Comparison of ENCODE assay signal across 25 cellular contexts in the genomic region with DNA sequence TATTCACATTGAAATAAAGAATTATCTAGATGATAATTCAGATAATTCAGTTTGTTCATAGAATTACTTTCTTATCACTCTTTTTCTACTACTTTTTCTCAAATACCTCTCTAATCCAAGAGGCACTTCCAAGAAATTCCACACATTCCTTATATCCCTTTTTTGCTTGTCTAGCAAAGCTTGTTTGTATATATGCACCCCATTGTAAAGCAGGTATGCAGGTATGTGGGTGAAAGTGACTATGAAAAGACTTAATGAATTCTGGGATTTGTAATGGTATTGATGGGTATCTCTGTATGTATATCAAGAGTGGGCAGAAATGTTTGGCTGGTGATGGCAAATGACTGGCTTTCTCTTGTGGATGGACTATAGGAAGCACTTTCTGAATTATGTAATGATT.
"Had no signal": no experiment of that assay in that cellular context is flagged by ENCODE, and none has a peak within 500 bp of the region (broad histone marks: within the 10 kb centered on the region; RNA-seq: fewer than 3 reads in every experiment).

No MANE protein-coding gene starts in this region.

- DNase-seq: activated B cell treated with CpG ODN at 0.5 μM for 24 hours; activated CD4-positive, alpha-beta T cell treated with anti-CD3 and anti-CD28 coated beads for 1 hour; activated CD4-positive, alpha-beta T cell treated with anti-CD3 and anti-CD28 coated beads, Interleukin-2, amount 10 ng/mL, durations not matched to agents 24 days and 14 days; activated CD4-positive, alpha-beta T cell treated with anti-CD3 and anti-CD28 coated beads, Interleukin-2, amount 50 U/mL, for 48 hours; activated CD8-positive, alpha-beta memory T cell treated with anti-CD3 and anti-CD28 coated beads, Interleukin-2, amount 10 ng/mL, durations not matched to agents 7 days and 5 days; activated effector memory CD4-positive, alpha-beta T cell treated with anti-CD3 and anti-CD28 coated beads, Interleukin-2, amount 50 U/mL, for 16 hours; activated naive CD4-positive, alpha-beta T cell treated with Interleukin-2 at 50 U/mL for 16 hours; activated naive CD8-positive, alpha-beta T cell treated with anti-CD3 and anti-CD28 coated beads, Interleukin-2, amount 50 U/mL, for 24 hours; activated T-cell treated with anti-CD3 and anti-CD28 coated beads, Interleukin-2, amount 50 U/mL, for 24 hours; amniotic stem cell; KG1; NCI-H1092; NCI-H1417; NCI-H1930; NCI-H2171 treated with DMSO at 0.1 percent for 48 hours; NCI-H510A treated with DMSO at 0.1 percent for 48 hours; NCI-H69; PC-3; SHP77; SW 1271 had no signal

- H3K36me3 ChIP-seq: ascending aorta, SJSA1 had no signal

- H3K27me3 ChIP-seq: ascending aorta, SJSA1 had no signal

- H3K9me3 ChIP-seq: ascending aorta, SJSA1 had no signal

- H3K27ac ChIP-seq: ascending aorta, SJSA1 had no signal

- ATAC-seq: activated CD8-positive, alpha-beta memory T cell treated with anti-CD3 and anti-CD28 coated beads, Interleukin-2, amount 10 ng/mL, durations not matched to agents 7 days and 5 days; activated naive CD4-positive, alpha-beta T cell treated with anti-CD3 and anti-CD28 coated beads, Interleukin-2, amount 50 U/mL, for 72 hours; activated naive CD8-positive, alpha-beta T cell treated with anti-CD3 and anti-CD28 coated beads, Interleukin-2, amount 50 U/mL, for 24 hours; PC-3; SK-N-SH treated with all-trans-retinoic acid at 6 μM for 48 hours had no signal

- H3K4me3 ChIP-seq: ascending aorta, SJSA1 had no signal

- FAIRE-seq: RCC 7860 had no signal

- H3K4me1 ChIP-seq: ascending aorta, SJSA1 had no signal
